Comparison of ENCODE assay signal across 14 cellular contexts in genomic region chr1:27993241-27993640, GRCh38. TPM values are rescaled to one million over a fixed set of nuclear protein-coding genes. Genes with fewer than 3 reads are reported as not detected.
DNase-seq lines count a peak whose midpoint lies in the region; ATAC-seq and TF ChIP-seq lines count a peak whose summit lies in the region.
"Had no signal": no experiment of that assay in that cellular context is flagged by ENCODE, and none has a peak within 500 bp of the region (broad histone marks: within the 10 kb centered on the region; RNA-seq: fewer than 3 reads in every experiment).

No MANE protein-coding gene starts in this region.

- no peak for TF ChIP-seq CTCF in cardiac fibroblast (IDR thresholded peaks at IDR 0.05; ENCODE audit: low read depth, low read length)

- peaks cover 18 to 31% (median 23%) of the 10 kb centered on the region in 4 donors for H3K4me1 Mint-ChIP-seq in CD4-positive, CD25-positive, alpha-beta regulatory T cell
- peaks cover 23% of the 10 kb centered on the region for H3K4me1 Mint-ChIP-seq in T-helper 1 cell treated with Interleukin-12 subunit alpha and Interleukin-12 subunit beta and Interleukin-4 antibody, amounts not matched to agents 30 μg/mL and 1 μg/mL, for 36 hours (ENCODE audit: low read depth)
- peaks cover 8 to 31% (median 24%) of the 10 kb centered on the region in 4 donors for H3K4me1 Mint-ChIP-seq in naive thymus-derived CD8-positive, alpha-beta T cell

- H3K9me3 ChIP-seq in CD4-positive, CD25-positive, alpha-beta regulatory T cell (ENCODE audit: control insufficient read depth in 2 of 2, low read length in 2 of 2), result no peaks in the 10 kb centered on the region

- H3K36me3 Mint-ChIP-seq in CD4-positive, CD25-positive, alpha-beta regulatory T cell, result peaks cover 46% of the 10 kb centered on the region
- H3K36me3 Mint-ChIP-seq in T-helper 1 cell treated with Interleukin-12 subunit alpha and Interleukin-12 subunit beta and Interleukin-4 antibody, amounts not matched to agents 30 μg/mL and 1 μg/mL, for 36 hours (ENCODE audit: low read depth), result peaks cover 46% of the 10 kb centered on the region
- peaks cover 2 to 74% (median 24%) of the 10 kb centered on the region in 3 donors for H3K36me3 Mint-ChIP-seq in naive thymus-derived CD8-positive, alpha-beta T cell

- DNase-seq in CD4-positive, CD25-positive, alpha-beta regulatory T cell, result peak in 1 of 3 donors; percentile 27
- DNase-seq in cardiac fibroblast (ENCODE audit: low read depth in 2 of 2) (peak; percentile 18 to 64), left colon (no peak), iPS-NIHi11 (ENCODE audit: low spot score) (no peak)
- no peak for DNase-seq in naive thymus-derived CD8-positive, alpha-beta T cell
- DNase-seq: activated T-cell treated with anti-CD3 and anti-CD28 coated beads, Interleukin-2, amount 50 U/mL, for 4 hours; NCI-H69; substantia nigra; T1000 had no signal

- H3K27ac Mint-ChIP-seq in CD4-positive, CD25-positive, alpha-beta regulatory T cell, result peak overlapping the region; percentile 84 to 90 (median 89)
- H3K27ac Mint-ChIP-seq in T-helper 1 cell treated with Interleukin-12 subunit alpha and Interleukin-12 subunit beta and Interleukin-4 antibody, amounts not matched to agents 30 μg/mL and 1 μg/mL, for 36 hours, result peak overlapping the region; percentile 83
- H3K27ac Mint-ChIP-seq in naive thymus-derived CD8-positive, alpha-beta T cell, result peak overlapping the region; percentile 83 to 94 (median 92)

- intact Hi-C loops in left colon (cut with DNase I, micrococcal nuclease), result no loop called here

- peak overlapping the region; percentile 75 for H3K27ac ChIP-seq in CD4-positive, CD25-positive, alpha-beta regulatory T cell (ENCODE audit: insufficient read depth, low read length, poor library complexity, severe bottlenecking)
- H3K27ac ChIP-seq: C4-2B had no signal

- peak overlapping the region in 2 of 4 donors; percentile 56 to 69 for H3K4me3 Mint-ChIP-seq in CD4-positive, CD25-positive, alpha-beta regulatory T cell
- no peak overlapping the region for H3K4me3 Mint-ChIP-seq in T-helper 1 cell treated with Interleukin-12 subunit alpha and Interleukin-12 subunit beta and Interleukin-4 antibody, amounts not matched to agents 30 μg/mL and 1 μg/mL, for 36 hours
- H3K4me3 Mint-ChIP-seq in naive thymus-derived CD8-positive, alpha-beta T cell, result peak overlapping the region in 2 of 10 donors; percentile 46 to 75
- H3K4me3 Mint-ChIP-seq: activated T-cell treated with anti-CD3 and anti-CD28 coated beads, Interleukin-2, amount 50 U/mL, for 4 hours had no signal

- ATAC-seq in CD4-positive, CD25-positive, alpha-beta regulatory T cell (ENCODE audit: low read depth in 2 of 2), result peak in 1 of 2 donors; percentile 31
- ATAC-seq in naive thymus-derived CD8-positive, alpha-beta T cell, result no peak
- no peak for ATAC-seq in left colon
- ATAC-seq in HG03460 (IDR thresholded peaks at IDR 0.05; ENCODE audit: unreplicated experiment), result no peak
- ATAC-seq in GM21390 (IDR thresholded peaks at IDR 0.05; ENCODE audit: unreplicated experiment), result no peak

- peak overlapping the region; percentile 30 for H3K4me3 ChIP-seq in CD4-positive, CD25-positive, alpha-beta regulatory T cell (ENCODE audit: low read depth, low read length)
- no peak overlapping the region for H3K4me3 ChIP-seq in cardiac fibroblast (replicated peaks in 1 of 2; ENCODE audit: low read depth in 2 of 2, low read length in 2 of 2)

- H3K27me3 Mint-ChIP-seq in CD4-positive, CD25-positive, alpha-beta regulatory T cell, result no peaks in the 10 kb centered on the region
- H3K27me3 Mint-ChIP-seq in T-helper 1 cell treated with Interleukin-12 subunit alpha and Interleukin-12 subunit beta and Interleukin-4 antibody, amounts not matched to agents 30 μg/mL and 1 μg/mL, for 36 hours (ENCODE audit: low read depth), result no peaks in the 10 kb centered on the region
- H3K27me3 Mint-ChIP-seq in naive thymus-derived CD8-positive, alpha-beta T cell, result no peaks in the 10 kb centered on the region

- POLR2A ChIA-PET in naive thymus-derived CD8-positive, alpha-beta T cell (lab: Charles Lee), result interaction anchor here (0.5 to 1.8 kb wide), 6 partner anchors 53 to 588 kb away, joined by 3 to 9 read pairs (median 4); partner anchors contain the start of genes EYA3 and FAM76A

- H3K36me3 ChIP-seq in CD4-positive, CD25-positive, alpha-beta regulatory T cell (ENCODE audit: control insufficient read depth, insufficient read depth, low read length), result peaks cover 46% of the 10 kb centered on the region

- H3K4me1 ChIP-seq in CD4-positive, CD25-positive, alpha-beta regulatory T cell (ENCODE audit: control insufficient read depth, insufficient read depth, low read length, poor library complexity, severe bottlenecking), result peaks cover 13% of the 10 kb centered on the region

- H3K9me3 Mint-ChIP-seq in CD4-positive, CD25-positive, alpha-beta regulatory T cell, result no peaks in the 10 kb centered on the region
- H3K9me3 Mint-ChIP-seq in T-helper 1 cell treated with Interleukin-12 subunit alpha and Interleukin-12 subunit beta and Interleukin-4 antibody, amounts not matched to agents 30 μg/mL and 1 μg/mL, for 36 hours, result no peaks in the 10 kb centered on the region
- no peaks in the 10 kb centered on the region for H3K9me3 Mint-ChIP-seq in naive thymus-derived CD8-positive, alpha-beta T cell
- H3K9me3 Mint-ChIP-seq: activated T-cell treated with anti-CD3 and anti-CD28 coated beads, Interleukin-2, amount 50 U/mL, for 4 hours had no signal

- H3K27me3 ChIP-seq in CD4-positive, CD25-positive, alpha-beta regulatory T cell (ENCODE audit: control insufficient read depth, insufficient read depth, low read length), result no peaks in the 10 kb centered on the region

RNA-seq across cellular contexts. Expression of gene XKR8, which starts 33.5 kb away (rescaled TPM):
- 9.1 TPM for total RNA-seq in CD4-positive, CD25-positive, alpha-beta regulatory T cell
- polyA plus RNA-seq in CD4-positive, CD25-positive, alpha-beta regulatory T cell, result 10 to 100 TPM; 10.3 to 20.3 (median 17.9) TPM
- 1 to 10 TPM; 8.3 to 8.8 TPM for total RNA-seq in naive thymus-derived CD8-positive, alpha-beta T cell
- polyA plus RNA-seq in naive thymus-derived CD8-positive, alpha-beta T cell, result 10 to 100 TPM in 2 of 3 donors, 1 to 10 TPM in 1; 7.2 to 14.4 (median 13.2) TPM
- total RNA-seq in left colon, result 1 to 10 TPM; 8.4 to 9.9 TPM

RNA-seq across cellular contexts. Expression of gene SMPDL3B, which starts 58.4 kb away (rescaled TPM):
- total RNA-seq in CD4-positive, CD25-positive, alpha-beta regulatory T cell, result 0.32 TPM
- polyA plus RNA-seq in CD4-positive, CD25-positive, alpha-beta regulatory T cell, result under 1 TPM in 2 of 4 donors, not detected in 2; 0.24 to 0.50 TPM
- total RNA-seq in naive thymus-derived CD8-positive, alpha-beta T cell, result not detected
- under 1 TPM in 1 of 3 donors, not detected in 2; 0.16 TPM for polyA plus RNA-seq in naive thymus-derived CD8-positive, alpha-beta T cell
- total RNA-seq in left colon, result 10 to 100 TPM; 57.1 to 62.4 TPM
- total RNA-seq: RPMI7951 had no signal

Comparison
In these comparisons a context has a peak if more than half of its experiments do, and no peak if none do; other contexts are left out.
1. DNase-seq: peak in cardiac fibroblast (2 of 2); none in naive thymus-derived CD8-positive, alpha-beta T cell (0 of 10), left colon (0 of 2) and iPS-NIHi11 (single experiment).
2. RNA of gene SMPDL3B, which starts 58.4 kb away (total RNA-seq): 57.1 to 62.4 TPM in left colon; 0.32 TPM in CD4-positive, CD25-positive, alpha-beta regulatory T cell (single experiment) and not detected in naive thymus-derived CD8-positive, alpha-beta T cell; every median in the first group is over 10 times any median in the second.
3. Peak in every context shown above with its lines, with median percentiles within 50 percentile points of each other: H3K27ac Mint-ChIP-seq.